ENCODE assay signal across 8 cellular contexts in genomic region chr7:27739914-27740448, GRCh38. TPM values are rescaled to one million over a fixed set of nuclear protein-coding genes. Genes with fewer than 3 reads are reported as not detected.
DNase-seq lines count a peak whose midpoint lies in the region; ATAC-seq and TF ChIP-seq lines count a peak whose summit lies in the region.

TAX1BP1 (plus strand) TSS chr7:27740162; CDS start chr7:27748525, 8,363 bp downstream.

- H3K36me3 Mint-ChIP-seq in activated naive CD8-positive, alpha-beta T cell treated with anti-CD3 and anti-CD28 coated beads, Interleukin-2, amount 50 U/mL, for 24 hours (ENCODE audit: low read depth), result peaks cover 8% of the 10 kb centered on the region

- H2BK12ac ChIP-seq in trophoblast cell (ENCODE audit: low read length), result no peak within 1 kb of the TSS

- peak within 1 kb of the TSS; percentile 95 for H3K9ac ChIP-seq in trophoblast cell (ENCODE audit: low read length)

- H3K9me3 Mint-ChIP-seq in activated naive CD8-positive, alpha-beta T cell treated with anti-CD3 and anti-CD28 coated beads, Interleukin-2, amount 50 U/mL, for 24 hours, result no peaks in the 10 kb centered on the region

- peak within 1 kb of the TSS; percentile 90 for H3K4me2 ChIP-seq in trophoblast cell (ENCODE audit: low read length)

- in situ Hi-C loops in transverse colon (cut with MboI; ENCODE audit: low pct_ligation_motif_present in 1 of 4, low pct_unique_long_range_greater_than_20kb in 1 of 4, low sequenced_read_pairs in 3 of 4), result no loop called here

- intact Hi-C loops in transverse colon (cut with DNase I; ENCODE audit: low total_unique reads), result no loop called here

- H3K4me3 ChIP-seq in GM12865 (ENCODE audit: low read depth, low read length) (peak within 1 kb of the TSS; percentile 97), cardiac muscle cell (peak within 1 kb of the TSS; percentile 77), trophoblast cell (ENCODE audit: low read depth, low read length) (peak within 1 kb of the TSS; percentile 99), transverse colon (peak within 1 kb of the TSS; percentile 89 to 96 (median 93))

- peak within 1 kb of the TSS; percentile 91 for H3K14ac ChIP-seq in trophoblast cell (ENCODE audit: low read length)

- ATAC-seq in HG02763 (IDR thresholded peaks at IDR 0.05; ENCODE audit: unreplicated experiment), result peak; percentile 95
- ATAC-seq in activated naive CD8-positive, alpha-beta T cell treated with anti-CD3 and anti-CD28 coated beads, Interleukin-2, amount 50 U/mL, for 24 hours, result peak; percentile 96

- peaks cover 5% of the 10 kb centered on the region for H3K79me2 ChIP-seq in trophoblast cell (ENCODE audit: control insufficient read depth, insufficient read depth, low read length, poor library complexity)

- no peaks in the 10 kb centered on the region for H3K9me3 ChIP-seq in cardiac muscle cell (ENCODE audit: low read depth)
- H3K9me3 ChIP-seq in trophoblast cell (ENCODE audit: insufficient read depth, low read depth, low read length), result no peaks in the 10 kb centered on the region
- no peaks in the 10 kb centered on the region for H3K9me3 ChIP-seq in transverse colon

- H3K18ac ChIP-seq in trophoblast cell (ENCODE audit: low read length), result peak within 1 kb of the TSS; percentile 90

- no peak for TF ChIP-seq CTCF in GM12865 (IDR thresholded peaks at IDR 0.05; ENCODE audit: insufficient read depth, low read depth, low read length, missing control alignments)
- TF ChIP-seq CTCF in cardiac muscle cell (IDR thresholded peaks at IDR 0.05; ENCODE audit: low read depth, low read length), result no peak
- peak in 1 of 5 experiments; percentile 17 for TF ChIP-seq CTCF in transverse colon (IDR thresholded peaks at IDR 0.05)

- H2AK5ac ChIP-seq in trophoblast cell (ENCODE audit: low read length), result peak within 1 kb of the TSS; percentile 56

- no peaks in the 10 kb centered on the region for H3K27me3 ChIP-seq in cardiac muscle cell
- no peaks in the 10 kb centered on the region for H3K27me3 ChIP-seq in trophoblast cell (ENCODE audit: insufficient read depth, low read length)
- H3K27me3 ChIP-seq in transverse colon, result no peaks in the 10 kb centered on the region

- DNase-seq in GM12865 (ENCODE audit: low read depth), result peak; percentile 94
- peak; percentile 81 for DNase-seq in NCI-H1417 treated with DMSO at 0.1 percent for 48 hours (lab: John Stamatoyannopoulos, UW)
- peak; percentile 98 for DNase-seq in SW480 (ENCODE audit: low spot score)
- DNase-seq in activated naive CD8-positive, alpha-beta T cell treated with anti-CD3 and anti-CD28 coated beads, Interleukin-2, amount 50 U/mL, for 24 hours, result peak; percentile 96
- peak; percentile 95 to 97 for DNase-seq in cardiac muscle cell (ENCODE audit: low read depth in 1 of 2, low spot score in 1 of 2)
- DNase-seq in trophoblast cell, result peak; percentile 95 to 96
- DNase-seq in transverse colon, result peak; percentile 97

- peak within 1 kb of the TSS; percentile 87 for H2BK5ac ChIP-seq in trophoblast cell (ENCODE audit: low read depth, low read length, poor library complexity)

- H3K4me3 Mint-ChIP-seq in activated naive CD8-positive, alpha-beta T cell treated with anti-CD3 and anti-CD28 coated beads, Interleukin-2, amount 50 U/mL, for 24 hours, result peak within 1 kb of the TSS; percentile 90

- H3K27ac Mint-ChIP-seq in activated naive CD8-positive, alpha-beta T cell treated with anti-CD3 and anti-CD28 coated beads, Interleukin-2, amount 50 U/mL, for 24 hours, result peak within 1 kb of the TSS; percentile 96

- peak within 1 kb of the TSS; percentile 95 for H2AFZ ChIP-seq in trophoblast cell (ENCODE audit: insufficient read depth, low read length, poor library complexity)

- peak within 1 kb of the TSS; percentile 72 for H4K12ac ChIP-seq in trophoblast cell (ENCODE audit: low read depth, low read length)

- H3K4me1 Mint-ChIP-seq in activated naive CD8-positive, alpha-beta T cell treated with anti-CD3 and anti-CD28 coated beads, Interleukin-2, amount 50 U/mL, for 24 hours, result peaks cover 41% of the 10 kb centered on the region

- peak within 1 kb of the TSS; percentile 54 for H3K4ac ChIP-seq in trophoblast cell (ENCODE audit: low read depth, low read length)

- H2BK120ac ChIP-seq in trophoblast cell (ENCODE audit: insufficient read depth, low read length, poor library complexity), result peak within 1 kb of the TSS; percentile 35

- peaks cover 15% of the 10 kb centered on the region for H3K4me1 ChIP-seq in cardiac muscle cell (ENCODE audit: low read depth)
- peaks cover 0 to 2% of the 10 kb centered on the region in 2 experiments for H3K4me1 ChIP-seq in trophoblast cell (ENCODE audit: control insufficient read depth in 1 of 2, insufficient read depth in 2 of 2, low read length in 2 of 2)
- peaks cover 6 to 74% (median 32%) of the 10 kb centered on the region in 4 donors for H3K4me1 ChIP-seq in transverse colon

- peak; percentile 98 for TF ChIP-seq POLR2A in transverse colon (IDR thresholded peaks at IDR 0.05)

- H3K23ac ChIP-seq in trophoblast cell (ENCODE audit: low read length), result no peak within 1 kb of the TSS

- peak within 1 kb of the TSS; percentile 88 for H4K8ac ChIP-seq in trophoblast cell (ENCODE audit: low read depth, low read length)

- H3K27ac ChIP-seq in cardiac muscle cell (peak within 1 kb of the TSS; percentile 89), trophoblast cell (ENCODE audit: low read depth, low read length) (peak within 1 kb of the TSS; percentile 86), transverse colon (peak within 1 kb of the TSS; percentile 96 to 99 (median 98))

- H3K36me3 ChIP-seq in cardiac muscle cell (no peaks in the 10 kb centered on the region), trophoblast cell (ENCODE audit: control insufficient read depth in 1 of 2, insufficient read depth in 2 of 2, low read length in 2 of 2) (no peaks in the 10 kb centered on the region), transverse colon (no peaks in the 10 kb centered on the region)

- H3K27me3 Mint-ChIP-seq in activated naive CD8-positive, alpha-beta T cell treated with anti-CD3 and anti-CD28 coated beads, Interleukin-2, amount 50 U/mL, for 24 hours, result no peaks in the 10 kb centered on the region

- peaks cover 5% of the 10 kb centered on the region for H3K79me1 ChIP-seq in trophoblast cell (ENCODE audit: low read length)

- no CpG with 5 or more reads among the region's 41 CpGs for WGBS in trophoblast cell (ENCODE audit: extremely low coverage, insufficient coverage, insufficient read length)
- WGBS in transverse colon (ENCODE audit: low coverage in 1 of 2), 2 donors, result 1% methylated on average over 12 to 41 of the region's 41 CpGs

- no peak for TF ChIP-seq EP300 in transverse colon (IDR thresholded peaks at IDR 0.05; ENCODE audit: low read depth)

- H4K91ac ChIP-seq in trophoblast cell (ENCODE audit: low read depth, low read length), result peak within 1 kb of the TSS; percentile 94

RNA-seq across cellular contexts. Expression of gene TAX1BP1, which starts in this region (rescaled TPM):
- total RNA-seq in cardiac muscle cell, result 37.0 and 47.6 TPM in 2 replicates
- polyA plus RNA-seq in cardiac muscle cell, result 91.4 and 96.9 TPM in 2 replicates
- 116 and 117 TPM in 2 replicates for polyA plus RNA-seq in trophoblast cell (2013)
- total RNA-seq in transverse colon, result 100 to 1,000 TPM in 3 of 4 donors, 10 to 100 TPM in 1; 67.9 to 133 (median 123) TPM

Comparison
In these comparisons a context has a peak if more than half of its experiments do, and no peak if none do; other contexts are left out.
1. Peak in every context shown above with its lines: DNase-seq, ATAC-seq, H3K4me3 ChIP-seq and H3K27ac ChIP-seq.